ENCODE assay signal across 14 cellular contexts in genomic region chr13:41505209-41505835, GRCh38. TPM values are rescaled to one million over a fixed set of nuclear protein-coding genes. Genes with fewer than 3 reads are reported as not detected.
DNase-seq lines count a peak whose midpoint lies in the region; ATAC-seq, FAIRE-seq and TF ChIP-seq lines count a peak whose summit lies in the region.
"Had no signal": no experiment of that assay in that cellular context is flagged by ENCODE, and none has a peak within 500 bp of the region (broad histone marks: within the 10 kb centered on the region; RNA-seq: fewer than 3 reads in every experiment).

No MANE protein-coding gene starts in this region.

- peaks cover 13% of the 10 kb centered on the region for H3K4me1 ChIP-seq in skeletal muscle satellite cell (ENCODE audit: control insufficient read depth, insufficient read depth, low read length)
- H3K4me1 ChIP-seq: prostate gland had no signal

- ATAC-seq in SK-N-SH treated with all-trans-retinoic acid at 6 μM for 48 hours (peak; percentile 61), GM19467 (IDR thresholded peaks at IDR 0.05; ENCODE audit: unreplicated experiment) (no peak)
- ATAC-seq: activated T-helper 17 cell treated with anti-CD3 and anti-CD28 coated beads, Interleukin-2, amount 50 U/mL, for 72 hours; WTC11 had no signal

- no peaks in the 10 kb centered on the region for H3K9me3 ChIP-seq in skeletal muscle satellite cell (replicated peaks; ENCODE audit: low read length)
- H3K9me3 ChIP-seq: prostate gland had no signal

- no peak for TF ChIP-seq POLR2A in GM12891 (IDR thresholded peaks at IDR 0.05; ENCODE audit: low read depth, low read length)

- H3K9ac ChIP-seq in skeletal muscle satellite cell (ENCODE audit: low read depth, low read length), result peak overlapping the region; percentile 26

- DNase-seq in GM12891 (ENCODE audit: insufficient read length, low spot score) (no peak), fibroblast of mammary gland (ENCODE audit: low read depth) (peak; percentile 93), SIG-M5 (lab: John Stamatoyannopoulos, UW) (no peak), NCI-H524 treated with DMSO at 0.1 percent for 48 hours (lab: John Stamatoyannopoulos, UW) (no peak)
- DNase-seq: cerebellar nuclear complex, NCI-H510A treated with DMSO at 0.1 percent for 48 hours, SHP77 treated with DMSO at 0.1 percent for 48 hours, substantia nigra had no signal

- peak overlapping the region; percentile 6 for H3K4me2 ChIP-seq in skeletal muscle satellite cell (ENCODE audit: low read length)

- TF ChIP-seq CTCF in fibroblast of mammary gland (conservative IDR thresholded peaks at IDR 0.05; ENCODE audit: control insufficient read depth, insufficient read depth, low read depth, low read length), result no peak

- FAIRE-seq in GM12891 (lab: Jason Lieb, UNC), result peak; percentile 67

- no peaks in the 10 kb centered on the region for H3K36me3 ChIP-seq in skeletal muscle satellite cell (ENCODE audit: insufficient read depth, low read length)
- H3K36me3 ChIP-seq: prostate gland had no signal

- H3K27me3 ChIP-seq in skeletal muscle satellite cell (ENCODE audit: control insufficient read depth, insufficient read depth, low read length), result peaks cover 2% of the 10 kb centered on the region

- H3K4me3 ChIP-seq in fibroblast of mammary gland (ENCODE audit: control insufficient read depth, low read depth, low read length), result no peak overlapping the region
- no peak overlapping the region for H3K4me3 ChIP-seq in skeletal muscle satellite cell (ENCODE audit: low read length)
- H3K4me3 ChIP-seq: prostate gland had no signal

TF ChIP-seq in GM12891, 5 proteins besides CTCF, POLR2A, EP300 and RAD21:
- TF ChIP-seq PAX5 (IDR thresholded peaks at IDR 0.05; ENCODE audit: insufficient read depth, low read length, severe bottlenecking), result no peak
- no peak for TF ChIP-seq SPI1 (IDR thresholded peaks at IDR 0.05; ENCODE audit: low read depth, low read length)
- no peak for TF ChIP-seq POU2F2 (IDR thresholded peaks at IDR 0.05; ENCODE audit: low read depth, low read length)
- TF ChIP-seq POLR2AphosphoS5 (IDR thresholded peaks at IDR 0.05; ENCODE audit: low read depth, low read length), result no peak
- TF ChIP-seq TAF1 (IDR thresholded peaks at IDR 0.05; ENCODE audit: low read depth, low read length), result no peak
TF ChIP-seq in GM12891: peak in this region for 0.

TF ChIP-seq in SK-N-SH treated with all-trans-retinoic acid at 6 μM for 48 hours, 23 proteins besides CTCF, POLR2A, EP300 and RAD21:
- TF ChIP-seq ZNF70 (CRISPR knock-in tag; IDR thresholded peaks at IDR 0.05) (no peak), BACH2 (CRISPR knock-in tag; IDR thresholded peaks at IDR 0.05; ENCODE audit: borderline replicate concordance) (no peak), OSR1 (CRISPR knock-in tag; IDR thresholded peaks at IDR 0.05) (no peak), PATZ1 (CRISPR knock-in tag; IDR thresholded peaks at IDR 0.05; ENCODE audit: borderline replicate concordance) (no peak), TSHZ2 (CRISPR knock-in tag; IDR thresholded peaks at IDR 0.05) (no peak), POU6F1 (CRISPR knock-in tag; IDR thresholded peaks at IDR 0.05; ENCODE audit: borderline replicate concordance, low read depth) (no peak), TOX (CRISPR knock-in tag; IDR thresholded peaks at IDR 0.05; ENCODE audit: borderline replicate concordance) (no peak), ZC3H10 (CRISPR knock-in tag; IDR thresholded peaks at IDR 0.05) (no peak), CSRNP3 (CRISPR knock-in tag; IDR thresholded peaks at IDR 0.05) (no peak), TCF4 (CRISPR knock-in tag; IDR thresholded peaks at IDR 0.05; ENCODE audit: borderline replicate concordance) (no peak), ISL1 (CRISPR knock-in tag; IDR thresholded peaks at IDR 0.05) (no peak)

RNA-seq across cellular contexts. Expression of gene RGCC, which starts 48.0 kb away (rescaled TPM):
- polyA plus RNA-seq in GM12891 (2012; ENCODE audit: low read depth, missing spikeins), result 8.9 TPM
- total RNA-seq in skeletal muscle satellite cell (2012; rRNA removed), result 0.44 and 1.8 TPM in 2 replicates
